In genomic region chr14:74575507-74575906, GRCh38 we compare ENCODE assay signal across 21 cellular contexts. TPM values are rescaled to one million over a fixed set of nuclear protein-coding genes. Genes with fewer than 3 reads are reported as not detected.
DNase-seq lines count a peak whose midpoint lies in the region; ATAC-seq and TF ChIP-seq lines count a peak whose summit lies in the region.
"Had no signal": no experiment of that assay in that cellular context is flagged by ENCODE, and none has a peak within 500 bp of the region (broad histone marks: within the 10 kb centered on the region; RNA-seq: fewer than 3 reads in every experiment).

No MANE protein-coding gene starts in this region.

- H3K27me3 ChIP-seq in BLaER1, result no peaks in the 10 kb centered on the region
- H3K27me3 ChIP-seq in adipocyte (replicated peaks; ENCODE audit: control insufficient read depth, insufficient read depth, low read length), result no peaks in the 10 kb centered on the region
- H3K27me3 ChIP-seq in lower lobe of right lung (ENCODE audit: low read depth), result no peaks in the 10 kb centered on the region
- H3K27me3 ChIP-seq: gastroesophageal sphincter had no signal

- H4K20me1 ChIP-seq in BLaER1 (no peaks in the 10 kb centered on the region), OCI-LY7 (ENCODE audit: insufficient read depth, low read length) (no peaks in the 10 kb centered on the region)

- H3K4me2 ChIP-seq in BLaER1 (peak overlapping the region; percentile 59), OCI-LY7 (ENCODE audit: low read length) (no peak overlapping the region)

- H3K9ac ChIP-seq in BLaER1, result no peak overlapping the region
- H3K9ac ChIP-seq in adipocyte (ENCODE audit: low read length), result peak overlapping the region; percentile 59

- H2AFZ ChIP-seq in OCI-LY7 (ENCODE audit: low read length), result no peak overlapping the region

- POLR2A ChIA-PET in OCI-LY7 (lab: Charles Lee), result interaction anchor here (0.7 kb wide), 1 partner anchor 293 kb away, joined by 3 read pairs; no protein-coding TSS in a partner anchor

- no peak overlapping the region for H3K4me3 ChIP-seq in BLaER1
- H3K4me3 ChIP-seq in adipocyte (ENCODE audit: low read length), result no peak overlapping the region
- no peak overlapping the region for H3K4me3 ChIP-seq in lower lobe of right lung
- H3K4me3 ChIP-seq in skin epidermis, result no peak overlapping the region
- H3K4me3 ChIP-seq in OCI-LY7 (ENCODE audit: low read depth, low read length, poor library complexity, severe bottlenecking), result no peak overlapping the region
- H3K4me3 ChIP-seq: gastroesophageal sphincter had no signal

- H3K27ac ChIP-seq in BLaER1 (no peak overlapping the region), lower lobe of right lung (no peak overlapping the region), skin epidermis (peak overlapping the region in 11 of 21 experiments; percentile 1 to 95 (median 38)), OCI-LY7 (ENCODE audit: low read depth, low read length, poor library complexity, severe bottlenecking) (no peak overlapping the region)
- H3K27ac ChIP-seq: C4-2B had no signal

- CTCF ChIA-PET in OCI-LY7 (lab: Charles Lee; ENCODE audit: unreplicated experiment), result no interaction called here

- no TSS peak for BruUV-seq in OCI-LY7 (replicated peaks; lab: Mats Ljungman, UMichigan)

- no peaks in the 10 kb centered on the region for H3K36me3 ChIP-seq in BLaER1
- H3K36me3 ChIP-seq in adipocyte (ENCODE audit: control insufficient read depth, insufficient read depth, low read length, severe bottlenecking), result peaks cover 4% of the 10 kb centered on the region
- no peaks in the 10 kb centered on the region for H3K36me3 ChIP-seq in lower lobe of right lung
- no peaks in the 10 kb centered on the region for H3K36me3 ChIP-seq in OCI-LY7 (ENCODE audit: insufficient read depth, low read length)
- H3K36me3 ChIP-seq: gastroesophageal sphincter had no signal

- H3K79me2 ChIP-seq in OCI-LY7 (ENCODE audit: insufficient read depth, low read depth, low read length), result no peaks in the 10 kb centered on the region

- H3K4me1 ChIP-seq in BLaER1 (peaks cover 38% of the 10 kb centered on the region), adipocyte (ENCODE audit: control insufficient read depth, insufficient read depth, low read length) (peaks cover 71% of the 10 kb centered on the region), lower lobe of right lung (peaks cover 58% of the 10 kb centered on the region), OCI-LY7 (ENCODE audit: insufficient read depth, low read length, poor library complexity, severe bottlenecking) (peaks cover 5% of the 10 kb centered on the region)

- DNase-seq in adipocyte (ENCODE audit: low read depth) (no peak), lower lobe of right lung (peak; percentile 20), DMS53 (lab: John Stamatoyannopoulos, UW) (no peak), OCI-LY7 (ENCODE audit: low spot score) (no peak)
- DNase-seq: activated CD4-positive, alpha-beta T cell treated with anti-CD3 and anti-CD28 coated beads, Interleukin-2, amount 50 U/mL, for 1 hour; activated naive CD4-positive, alpha-beta T cell treated with anti-CD3 and anti-CD28 coated beads for 36 hours; amniotic stem cell; GOT3; hippocampal formation; immature natural killer cell; NCI-H1048; NCI-H1694; OCI-M1; SIG-M5 had no signal

- TF ChIP-seq CTCF in lower lobe of right lung (IDR thresholded peaks at IDR 0.05) (no peak), OCI-LY7 (conservative IDR thresholded peaks at IDR 0.05; ENCODE audit: low read length) (no peak)

- H3K9me3 ChIP-seq in BLaER1 (no peaks in the 10 kb centered on the region), adipocyte (ENCODE audit: control insufficient read depth, low read length) (no peaks in the 10 kb centered on the region), lower lobe of right lung (no peaks in the 10 kb centered on the region), OCI-LY7 (ENCODE audit: low read length) (no peaks in the 10 kb centered on the region)
- H3K9me3 ChIP-seq: gastroesophageal sphincter had no signal

- ATAC-seq in lower lobe of right lung, result no peak
- ATAC-seq in HG03135 (IDR thresholded peaks at IDR 0.05; ENCODE audit: unreplicated experiment), result no peak
- ATAC-seq in HG02571 (IDR thresholded peaks at IDR 0.05; ENCODE audit: unreplicated experiment), result no peak
- ATAC-seq: gastroesophageal sphincter, left lobe of liver had no signal

- intact Hi-C loops in lower lobe of right lung (cut with DNase I) (no loop called here), OCI-LY7 (cut with micrococcal nuclease; ENCODE audit: unreplicated experiment) (no loop called here)

- no peaks in the 10 kb centered on the region for H3K9me2 ChIP-seq in OCI-LY7 (ENCODE audit: insufficient read depth, low read length)

RNA-seq across cellular contexts. Expression of gene LTBP2, which starts 36.5 kb away (rescaled TPM):
- total RNA-seq in lower lobe of right lung (39.5 TPM), OCI-LY7 (2022) (0.15 and 0.35 TPM in 2 replicates)
- total RNA-seq in OCI-LY7 (2014; rRNA removed; shearing (Covaris generic)), result 0.21 and 0.25 TPM in 2 replicates

Comparison
In these comparisons a context has a peak if more than half of its experiments do, and no peak if none do; other contexts are left out.
1. H3K27ac ChIP-seq: peak in skin epidermis (11 of 21); none in BLaER1 (single experiment), lower lobe of right lung (single experiment) and OCI-LY7 (single experiment).
2. RNA of gene LTBP2, which starts 36.5 kb away (total RNA-seq): 39.5 TPM in lower lobe of right lung (single experiment); 0.15 to 0.35 TPM in OCI-LY7; every median in the first group is over 10 times any median in the second.